ENCODE assay signal across 1 cellular context in the genomic region with DNA sequence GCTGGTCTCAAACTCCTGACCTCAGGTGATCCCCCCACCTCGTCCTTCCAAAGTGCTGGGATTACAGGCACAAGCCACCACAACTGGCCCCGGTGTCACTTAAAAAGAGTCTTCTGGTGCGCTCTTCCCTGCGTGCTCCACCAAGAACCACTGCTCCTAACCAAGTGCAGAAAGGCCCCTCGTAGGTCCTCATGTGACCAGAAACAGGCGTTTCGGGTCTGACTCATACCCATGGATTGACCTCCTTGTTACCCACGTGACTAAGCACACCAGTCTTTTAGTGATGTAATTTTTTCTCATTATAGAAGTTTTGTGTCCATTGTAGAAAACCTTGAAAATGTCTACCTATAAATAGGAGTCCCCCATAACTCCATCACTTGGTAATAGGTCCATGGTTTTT.
A peak's percentile ranks its signal among the peaks of the same experiment; 100 is the strongest.
TF ChIP-seq lines count a peak whose summit lies in the region.

No MANE protein-coding gene starts in this region.

TF ChIP-seq in HepG2, 621 proteins besides CTCF, POLR2A, EP300 and RAD21:
- TF ChIP-seq BORCS8-MEF2B (CRISPR knock-in tag; IDR thresholded peaks at IDR 0.05): no peak
- TF ChIP-seq ZNF24 (IDR thresholded peaks at IDR 0.05): no peak
- TF ChIP-seq BHLHE40 (IDR thresholded peaks at IDR 0.05; ENCODE audit: low read length): peak; percentile 46
- no peak for TF ChIP-seq ZNF678 (CRISPR knock-in tag; IDR thresholded peaks at IDR 0.05)
- no peak for TF ChIP-seq ZNF501 (CRISPR knock-in tag; IDR thresholded peaks at IDR 0.05)
- no peak for TF ChIP-seq ZNF792 (CRISPR knock-in tag; IDR thresholded peaks at IDR 0.05)
- TF ChIP-seq ZNF33A (CRISPR knock-in tag; IDR thresholded peaks at IDR 0.05; ENCODE audit: borderline replicate concordance): no peak
- peak; percentile 61; the same call in 1 of the 2 replicates for TF ChIP-seq RAD51 (IDR thresholded peaks at IDR 0.05; ENCODE audit: borderline replicate concordance)
- TF ChIP-seq, protein P1, sequence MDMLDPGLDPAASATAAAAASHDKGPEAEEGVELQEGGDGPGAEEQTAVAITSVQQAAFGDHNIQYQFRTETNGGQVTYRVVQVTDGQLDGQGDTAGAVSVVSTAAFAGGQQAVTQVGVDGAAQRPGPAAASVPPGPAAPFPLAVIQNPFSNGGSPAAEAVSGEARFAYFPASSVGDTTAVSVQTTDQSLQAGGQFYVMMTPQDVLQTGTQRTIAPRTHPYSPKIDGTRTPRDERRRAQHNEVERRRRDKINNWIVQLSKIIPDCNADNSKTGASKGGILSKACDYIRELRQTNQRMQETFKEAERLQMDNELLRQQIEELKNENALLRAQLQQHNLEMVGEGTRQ (IDR thresholded peaks at IDR 0.05; ENCODE audit: low read depth, low read length): peak; percentile 86
- TF ChIP-seq, protein P1 (CRISPR knock-in tag; IDR thresholded peaks at IDR 0.05; ENCODE audit: borderline replicate concordance): peak; percentile 69; the same call in 1 of the 2 replicates
- TF ChIP-seq KLF6 (CRISPR knock-in tag; IDR thresholded peaks at IDR 0.05): 0 out of 2 replicates have a peak, but pooled peaks have one; percentile 8
- TF ChIP-seq ELF4 (CRISPR knock-in tag; IDR thresholded peaks at IDR 0.05; ENCODE audit: borderline replicate concordance): no peak
- no peak for TF ChIP-seq ZNF326 (CRISPR knock-in tag; IDR thresholded peaks at IDR 0.05; ENCODE audit: borderline replicate concordance)
- 0 out of 2 replicates have a peak, but pooled peaks have one; percentile 14 for TF ChIP-seq ZNF564 (CRISPR knock-in tag; IDR thresholded peaks at IDR 0.05)
- TF ChIP-seq, protein P2, sequence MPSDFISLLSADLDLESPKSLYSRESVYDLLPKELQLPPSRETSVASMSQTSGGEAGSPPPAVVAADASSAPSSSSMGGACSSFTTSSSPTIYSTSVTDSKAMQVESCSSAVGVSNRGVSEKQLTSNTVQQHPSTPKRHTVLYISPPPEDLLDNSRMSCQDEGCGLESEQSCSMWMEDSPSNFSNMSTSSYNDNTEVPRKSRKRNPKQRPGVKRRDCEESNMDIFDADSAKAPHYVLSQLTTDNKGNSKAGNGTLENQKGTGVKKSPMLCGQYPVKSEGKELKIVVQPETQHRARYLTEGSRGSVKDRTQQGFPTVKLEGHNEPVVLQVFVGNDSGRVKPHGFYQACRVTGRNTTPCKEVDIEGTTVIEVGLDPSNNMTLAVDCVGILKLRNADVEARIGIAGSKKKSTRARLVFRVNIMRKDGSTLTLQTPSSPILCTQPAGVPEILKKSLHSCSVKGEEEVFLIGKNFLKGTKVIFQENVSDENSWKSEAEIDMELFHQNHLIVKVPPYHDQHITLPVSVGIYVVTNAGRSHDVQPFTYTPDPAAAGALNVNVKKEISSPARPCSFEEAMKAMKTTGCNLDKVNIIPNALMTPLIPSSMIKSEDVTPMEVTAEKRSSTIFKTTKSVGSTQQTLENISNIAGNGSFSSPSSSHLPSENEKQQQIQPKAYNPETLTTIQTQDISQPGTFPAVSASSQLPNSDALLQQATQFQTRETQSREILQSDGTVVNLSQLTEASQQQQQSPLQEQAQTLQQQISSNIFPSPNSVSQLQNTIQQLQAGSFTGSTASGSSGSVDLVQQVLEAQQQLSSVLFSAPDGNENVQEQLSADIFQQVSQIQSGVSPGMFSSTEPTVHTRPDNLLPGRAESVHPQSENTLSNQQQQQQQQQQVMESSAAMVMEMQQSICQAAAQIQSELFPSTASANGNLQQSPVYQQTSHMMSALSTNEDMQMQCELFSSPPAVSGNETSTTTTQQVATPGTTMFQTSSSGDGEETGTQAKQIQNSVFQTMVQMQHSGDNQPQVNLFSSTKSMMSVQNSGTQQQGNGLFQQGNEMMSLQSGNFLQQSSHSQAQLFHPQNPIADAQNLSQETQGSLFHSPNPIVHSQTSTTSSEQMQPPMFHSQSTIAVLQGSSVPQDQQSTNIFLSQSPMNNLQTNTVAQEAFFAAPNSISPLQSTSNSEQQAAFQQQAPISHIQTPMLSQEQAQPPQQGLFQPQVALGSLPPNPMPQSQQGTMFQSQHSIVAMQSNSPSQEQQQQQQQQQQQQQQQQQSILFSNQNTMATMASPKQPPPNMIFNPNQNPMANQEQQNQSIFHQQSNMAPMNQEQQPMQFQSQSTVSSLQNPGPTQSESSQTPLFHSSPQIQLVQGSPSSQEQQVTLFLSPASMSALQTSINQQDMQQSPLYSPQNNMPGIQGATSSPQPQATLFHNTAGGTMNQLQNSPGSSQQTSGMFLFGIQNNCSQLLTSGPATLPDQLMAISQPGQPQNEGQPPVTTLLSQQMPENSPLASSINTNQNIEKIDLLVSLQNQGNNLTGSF (CRISPR knock-in tag; IDR thresholded peaks at IDR 0.05): no peak
- peak; percentile 84 for TF ChIP-seq FOSL2 (CRISPR knock-in tag; IDR thresholded peaks at IDR 0.05)
